Comparison of ENCODE assay signal across 3 cellular contexts in the genomic region with DNA sequence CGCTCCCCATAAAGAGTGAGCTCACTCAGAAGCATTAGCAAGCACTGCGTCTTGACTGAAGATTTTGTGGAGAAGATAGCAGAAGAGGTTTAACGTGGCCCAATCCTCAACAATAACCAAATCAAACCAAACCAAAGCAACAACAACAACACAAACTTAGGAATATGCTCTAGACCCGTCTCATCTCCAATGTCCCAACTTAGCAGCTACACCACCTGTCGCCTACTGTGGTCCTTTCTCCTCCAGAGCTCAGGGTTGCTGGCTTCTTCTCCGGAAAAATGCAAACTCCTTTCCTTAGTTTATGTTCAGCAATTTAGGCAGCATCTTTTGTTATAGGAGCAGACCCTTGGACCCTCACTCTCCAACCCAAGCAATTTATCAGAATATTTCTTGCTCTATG.
"Had no signal": no experiment of that assay in that cellular context is flagged by ENCODE, and none has a peak within 500 bp of the region (broad histone marks: within the 10 kb centered on the region; RNA-seq: fewer than 3 reads in every experiment).

No MANE protein-coding gene starts in this region.

- ATAC-seq: GM12878 had no signal

- DNase-seq: GDM1, GF-D8 had no signal

- H3K4me3 ChIP-seq: GM12878 had no signal
